8 cellular contexts compared by ENCODE assay signal in the genomic region with DNA sequence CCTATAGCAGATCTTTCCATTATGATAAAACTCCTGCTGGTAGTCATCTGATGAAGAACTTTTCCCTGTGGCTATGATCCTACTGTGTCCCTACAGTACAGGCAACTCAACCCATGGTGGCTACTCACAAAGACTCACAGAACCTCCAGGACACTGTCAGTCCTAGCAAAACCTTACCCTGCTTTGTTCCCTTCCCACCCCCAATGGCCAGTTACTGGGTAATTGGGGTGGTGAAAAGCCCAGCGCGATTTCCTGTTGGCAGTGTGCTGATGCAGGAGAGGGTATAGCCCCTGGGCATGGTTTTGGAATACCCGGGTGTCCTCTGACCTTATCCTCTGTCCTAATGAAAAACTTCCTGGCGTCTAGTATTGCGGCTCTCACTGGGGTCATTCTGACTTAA. TPM values are rescaled to one million over a fixed set of nuclear protein-coding genes. Genes with fewer than 3 reads are reported as not detected.
DNase-seq lines count a peak whose midpoint lies in the region; ATAC-seq, FAIRE-seq and TF ChIP-seq lines count a peak whose summit lies in the region.

No MANE protein-coding gene starts in this region.

- no peak overlapping the region for H4K8ac ChIP-seq in H1 (ENCODE audit: extremely low read depth, insufficient read depth, low read length)

- H2BK15ac ChIP-seq in H1 (ENCODE audit: low read length) = no peak overlapping the region

- no peak overlapping the region for H4K5ac ChIP-seq in H1 (ENCODE audit: insufficient read length, low read depth, low read length)

- H4K91ac ChIP-seq in H1 (replicated peaks; ENCODE audit: insufficient read length, low read length) = no peak overlapping the region

- no peak for TF ChIP-seq POLR2A in H1 (IDR thresholded peaks at IDR 0.05; ENCODE audit: control extremely low read depth in 1 of 2, low read depth in 2 of 2, low read length in 2 of 2)

- peak overlapping the region in 6 of 10 donors; percentile 46 to 92 (median 86) for H3K4me3 Mint-ChIP-seq in naive thymus-derived CD8-positive, alpha-beta T cell
- H3K4me3 Mint-ChIP-seq in stimulated activated naive CD8-positive, alpha-beta T cell treated with anti-CD3 and anti-CD28 coated beads, Interleukin-15, amount 100 ng/mL, for 72 hours = no peak overlapping the region

- H3K4ac ChIP-seq in H1 (replicated peaks; ENCODE audit: insufficient read length, low read depth, low read length) = no peak overlapping the region

- ATAC-seq in naive thymus-derived CD8-positive, alpha-beta T cell = no peak
- ATAC-seq in HG02970 (IDR thresholded peaks at IDR 0.05; ENCODE audit: low FRiP score, unreplicated experiment) = no peak
- ATAC-seq in stimulated activated naive CD8-positive, alpha-beta T cell treated with anti-CD3 and anti-CD28 coated beads, Interleukin-15, amount 100 ng/mL, for 72 hours = no peak

- H3K79me1 ChIP-seq in H1 (ENCODE audit: low read depth, low read length) = no peaks in the 10 kb centered on the region

- H3K4me1 Mint-ChIP-seq in naive thymus-derived CD8-positive, alpha-beta T cell = peaks cover 6 to 14% (median 11%) of the 10 kb centered on the region in 4 donors
- H3K4me1 Mint-ChIP-seq in stimulated activated naive CD8-positive, alpha-beta T cell treated with anti-CD3 and anti-CD28 coated beads, Interleukin-15, amount 100 ng/mL, for 72 hours = peaks cover 27% of the 10 kb centered on the region

- H3K27ac Mint-ChIP-seq in naive thymus-derived CD8-positive, alpha-beta T cell = no peak overlapping the region
- no peak overlapping the region for H3K27ac Mint-ChIP-seq in stimulated activated naive CD8-positive, alpha-beta T cell treated with anti-CD3 and anti-CD28 coated beads, Interleukin-15, amount 100 ng/mL, for 72 hours

- peaks cover 0 to 9% (median 2%) of the 10 kb centered on the region in 4 experiments; a peak in 5 of 7 replicates for H3K4me1 ChIP-seq in H1 (replicated peaks in 1 of 4; ENCODE audit: control insufficient read depth in 3 of 4, insufficient read depth in 4 of 4, low read length in 3 of 4)

- H3K36me3 Mint-ChIP-seq in naive thymus-derived CD8-positive, alpha-beta T cell = peaks cover 2 to 43% (median 29%) of the 10 kb centered on the region in 3 donors

- no peak overlapping the region for H2BK12ac ChIP-seq in H1 (ENCODE audit: low read depth, low read length)

- TF ChIP-seq EP300 in H1 (IDR thresholded peaks at IDR 0.05; ENCODE audit: borderline replicate concordance in 1 of 2, low read depth in 2 of 2, low read length in 2 of 2) = no peak

- DNase-seq in AG04450 (ENCODE audit: low read depth, low spot score) = no peak
- peak; percentile 31 for DNase-seq in NCI-H146 treated with DMSO at 0.1 percent for 48 hours (lab: John Stamatoyannopoulos, UW; ENCODE audit: unreplicated experiment)
- DNase-seq in H1 (ENCODE audit: low read depth in 1 of 2, low spot score in 2 of 2) = peak in 1 of 2 experiments; percentile 52
- no peak for DNase-seq in naive thymus-derived CD8-positive, alpha-beta T cell
- DNase-seq in cortex of kidney (lab: John Stamatoyannopoulos, UW) = no peak
- DNase-seq in SK-N-DZ (ENCODE audit: low spot score) = no peak
- no peak for DNase-seq in stimulated activated naive CD8-positive, alpha-beta T cell treated with anti-CD3 and anti-CD28 coated beads, Interleukin-15, amount 100 ng/mL, for 72 hours

- no peak overlapping the region for H3K18ac ChIP-seq in H1 (ENCODE audit: extremely low read depth, low read length)

- no peaks in the 10 kb centered on the region for H3K79me2 ChIP-seq in H1 (ENCODE audit: control insufficient read depth in 1 of 2, insufficient read depth in 2 of 2, low read length in 2 of 2)

- no peak for FAIRE-seq in H1 (lab: Jason Lieb, UNC)

- peak overlapping the region; percentile 97; the same call in 1 of the 2 replicates for H2AFZ ChIP-seq in H1 (ENCODE audit: low read length)

- POLR2A ChIA-PET in AG04450 (lab: Yijun Ruan, JAX) (no interaction called here), H1 (lab: Charles Lee; ENCODE audit: partially characterized antibody) (no interaction called here)
- POLR2A ChIA-PET in naive thymus-derived CD8-positive, alpha-beta T cell (lab: Charles Lee) = no interaction called here

- H2BK20ac ChIP-seq in H1 (ENCODE audit: low read length) = no peak overlapping the region

- peak overlapping the region; percentile 91 to 97; a peak in 3 of 4 replicates for H3K4me2 ChIP-seq in H1 (ENCODE audit: insufficient read depth in 1 of 2, low read depth in 2 of 2, low read length in 2 of 2)

- no peak overlapping the region for H2AK5ac ChIP-seq in H1 (ENCODE audit: low read depth, low read length)

- no peaks in the 10 kb centered on the region for H4K20me1 ChIP-seq in H1 (replicated peaks in 1 of 2; ENCODE audit: control insufficient read depth in 1 of 2, insufficient read depth in 2 of 2, low read length in 2 of 2)

- H3K36me3 ChIP-seq in H1 (ENCODE audit: control insufficient read depth in 2 of 4, insufficient read depth in 4 of 4, low read length in 3 of 4) = no peaks in the 10 kb centered on the region

- H3K4me3 ChIP-seq in AG04450 (ENCODE audit: low read depth, low read length) (peak overlapping the region; percentile 60; the same call in 1 of the 2 replicates), H1 (ENCODE audit: extremely low read depth in 1 of 4, insufficient read depth in 2 of 4, low read depth in 3 of 4, low read length in 4 of 4) (peak overlapping the region; percentile 73 to 85 (median 80))

- CTCF ChIA-PET in AG04450 (lab: Charles Lee) (no interaction called here), H1 (lab: Charles Lee; ENCODE audit: partially characterized antibody) (interaction anchor here (1.2 kb wide), 1 partner anchor 111 kb away, joined by 3 read pairs; no protein-coding TSS in a partner anchor)

- H3K27ac ChIP-seq in AG04450 (ENCODE audit: low read depth, low read length) (no peak overlapping the region), H1 (ENCODE audit: low read depth, low read length) (no peak overlapping the region)

- no peak overlapping the region for H3K23ac ChIP-seq in H1 (ENCODE audit: insufficient read length)

- H3K27me3 ChIP-seq in AG04450 (ENCODE audit: control insufficient read depth, insufficient read depth, low read length) (no peaks in the 10 kb centered on the region), H1 (replicated peaks in 1 of 4; ENCODE audit: control insufficient read depth in 3 of 4, extremely low read depth in 1 of 4, insufficient read depth in 3 of 4, low read length in 3 of 4) (peaks cover 0 to 13% (median 6%) of the 10 kb centered on the region in 4 experiments; a peak in 4 of 7 replicates)

- H3K56ac ChIP-seq in H1 (replicated peaks; ENCODE audit: insufficient read length, low read depth, low read length) = no peak overlapping the region

- H2BK120ac ChIP-seq in H1 (replicated peaks; ENCODE audit: low read depth, low read length) = no peak overlapping the region

- H3K9ac ChIP-seq in H1 (replicated peaks in 1 of 4; ENCODE audit: extremely low read depth in 1 of 4, low read depth in 3 of 4, low read length in 3 of 4) = no peak overlapping the region

- H3K9me3 Mint-ChIP-seq in naive thymus-derived CD8-positive, alpha-beta T cell = peaks cover 6 to 48% (median 21%) of the 10 kb centered on the region in 9 donors
- H3K9me3 Mint-ChIP-seq in stimulated activated naive CD8-positive, alpha-beta T cell treated with anti-CD3 and anti-CD28 coated beads, Interleukin-15, amount 100 ng/mL, for 72 hours = peaks cover 13 to 28% of the 10 kb centered on the region in 2 donors

- TF ChIP-seq RAD21 in H1 (IDR thresholded peaks at IDR 0.05 in 1 of 2, conservative IDR thresholded peaks at IDR 0.05 in 1 of 2; ENCODE audit: low read depth in 2 of 2, low read length in 2 of 2) = no peak

- H3K23me2 ChIP-seq in H1 (ENCODE audit: low read depth, low read length) = peaks cover 6% of the 10 kb centered on the region; the same call in 1 of the 2 replicates

- no peak overlapping the region for H2BK5ac ChIP-seq in H1 (ENCODE audit: low read depth, low read length)

- TF ChIP-seq CTCF in AG04450 (IDR thresholded peaks at IDR 0.05; ENCODE audit: low read depth, low read length) (no peak), H1 (IDR thresholded peaks at IDR 0.05; ENCODE audit: control extremely low read depth in 1 of 3, insufficient read depth in 1 of 3, low read depth in 1 of 3, low read length in 3 of 3) (no peak)

- H3K9me3 ChIP-seq in AG04450 (ENCODE audit: control insufficient read depth, insufficient read depth, low read length) (peaks cover 4% of the 10 kb centered on the region), H1 (ENCODE audit: insufficient read depth in 2 of 2, low read depth in 1 of 2, low read length in 1 of 2) (0 out of 4 replicates have a peak, but pooled peaks cover 0 to 3% of the 10 kb centered on the region in 2 experiments)

- WGBS in H1 (ENCODE audit: extremely low coverage in 1 of 2, insufficient coverage in 1 of 2, insufficient read length in 1 of 2, insufficient replicate concordance in 2 of 2, low coverage in 1 of 2, low lambda C conversion rate in 2 of 2, missing lambda C conversion rate in 1 of 2), 2 experiments = 49% methylated on average over 5 of the region's 5 CpGs; no CpG with 5 or more reads in 1 of the 2 experiments

- H3K14ac ChIP-seq in H1 (ENCODE audit: insufficient read length) = no peak overlapping the region

- H3K27me3 Mint-ChIP-seq in naive thymus-derived CD8-positive, alpha-beta T cell = peaks cover 5 to 33% (median 16%) of the 10 kb centered on the region in 5 donors
- peaks cover 56% of the 10 kb centered on the region for H3K27me3 Mint-ChIP-seq in stimulated activated naive CD8-positive, alpha-beta T cell treated with anti-CD3 and anti-CD28 coated beads, Interleukin-15, amount 100 ng/mL, for 72 hours

TF ChIP-seq in H1, 55 proteins besides CTCF, POLR2A, EP300 and RAD21 (continues in another document):
- TF ChIP-seq TBP (IDR thresholded peaks at IDR 0.05; ENCODE audit: low read depth, low read length) = no peak
- no peak for TF ChIP-seq EZH2 (IDR thresholded peaks at IDR 0.05; ENCODE audit: low read depth, low read length, severe bottlenecking)
- TF ChIP-seq ASH2L (IDR thresholded peaks at IDR 0.05; ENCODE audit: low read length) = no peak

RNA-seq across cellular contexts. Expression of gene RGL1, which starts 0.5 kb away (rescaled TPM):
- polyA plus RNA-seq in AG04450 (2011; rRNA removed) (10.1 and 11.1 TPM in 2 replicates), H1 (2011; rRNA removed) (0.91 and 0.98 TPM in 2 replicates)
- 9.9 and 10.9 TPM in 2 replicates for polyA minus RNA-seq in AG04450 (2011; rRNA and poly(A)+ RNA removed)
- total RNA-seq in H1 (2021; fragmentation: NEBNext Ultra II Directional; extraction: Animal tissue kit (Norgen Biotek cat#: 25700)) = 2.4 TPM in 2 replicates
- polyA plus RNA-seq in H1 (2011; cell fraction: cytosol; rRNA removed) = 1.3 TPM
- polyA plus RNA-seq in H1 (2011; cell fraction: nucleus; rRNA removed) = 2.2 TPM
- 1.2 to 1.9 TPM (median 1.3 TPM) in 4 replicates for polyA plus RNA-seq in H1 (2012, experiment 1 of 2)
- polyA plus RNA-seq in H1 (2012, experiment 2 of 2) = 0.17 TPM
- 1.8 TPM for polyA plus RNA-seq in H1 (2013, experiment 1 of 2)
- polyA plus RNA-seq in H1 (2013, experiment 2 of 2) = 1.8 TPM
- 1.6 and 2.4 TPM in 2 replicates for polyA minus RNA-seq in H1 (2011; rRNA and poly(A)+ RNA removed)
- 0.81 TPM for polyA minus RNA-seq in H1 (2011; cell fraction: cytosol; rRNA and poly(A)+ RNA removed)
- 3.7 TPM for polyA minus RNA-seq in H1 (2011; cell fraction: nucleus; rRNA and poly(A)+ RNA removed)
- total RNA-seq in naive thymus-derived CD8-positive, alpha-beta T cell = 1 to 10 TPM; 1.9 to 2.1 TPM
- polyA plus RNA-seq in naive thymus-derived CD8-positive, alpha-beta T cell = 1 to 10 TPM; 1.1 to 1.8 (median 1.4) TPM
- polyA plus RNA-seq in SK-N-DZ (2014; cell fraction: cytosol; rRNA removed) = 1.4 and 2.2 TPM in 2 replicates
- 2.7 and 3.1 TPM in 2 replicates for polyA plus RNA-seq in SK-N-DZ (2014; cell fraction: nucleus; rRNA removed)

Comparison
In these comparisons a context has a peak if more than half of its experiments do, and no peak if none do; other contexts are left out.
1. H3K4me3 Mint-ChIP-seq: peak in naive thymus-derived CD8-positive, alpha-beta T cell (6 of 10); none in stimulated activated naive CD8-positive, alpha-beta T cell treated with anti-CD3 and anti-CD28 coated beads, Interleukin-15, amount 100 ng/mL, for 72 hours (0 of 2).